ENCODE assay signal across 15 cellular contexts in the genomic region with DNA sequence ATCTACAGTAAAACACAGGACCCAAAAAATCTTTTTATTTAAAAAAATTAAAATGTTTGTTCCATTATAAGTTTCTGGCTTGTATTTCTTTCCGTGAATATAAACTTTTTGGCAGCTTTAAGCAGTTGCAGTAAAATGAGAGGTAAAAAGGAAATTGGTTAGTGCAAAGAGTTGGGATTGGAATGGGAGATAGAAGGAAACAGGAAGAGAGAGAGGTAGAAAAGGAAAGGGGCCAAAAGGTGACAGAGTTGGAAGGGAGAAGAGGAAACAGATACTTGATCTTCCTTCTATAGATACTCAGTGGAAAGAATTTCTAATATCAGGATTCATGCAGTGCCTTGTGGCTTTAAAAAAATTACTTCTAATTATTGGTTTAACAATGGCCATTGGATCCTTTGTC.
A peak's percentile ranks its signal among the peaks of the same experiment; 100 is the strongest.
DNase-seq lines count a peak whose midpoint lies in the region; ATAC-seq, FAIRE-seq and TF ChIP-seq lines count a peak whose summit lies in the region.
"Had no signal": no experiment of that assay in that cellular context is flagged by ENCODE, and none has a peak within 500 bp of the region (broad histone marks: within the 10 kb centered on the region; RNA-seq: fewer than 3 reads in every experiment).

No MANE protein-coding gene starts in this region.

- no peaks in the 10 kb centered on the region for H3K9me1 ChIP-seq in endothelial cell of umbilical vein (replicated peaks; ENCODE audit: control insufficient read depth, extremely low read depth, insufficient read depth, low read length)

- no peaks in the 10 kb centered on the region for H3K9me3 Mint-ChIP-seq in activated CD4-positive, alpha-beta T cell treated with anti-CD3 and anti-CD28 coated beads, Interleukin-2, amount 10 ng/mL, durations not matched to agents 24 days and 14 days
- H3K9me3 Mint-ChIP-seq: CD8-positive, alpha-beta T cell; IgD-negative memory B cell had no signal

- H3K27me3 Mint-ChIP-seq in activated CD4-positive, alpha-beta T cell treated with anti-CD3 and anti-CD28 coated beads, Interleukin-2, amount 10 ng/mL, durations not matched to agents 24 days and 14 days, result no peaks in the 10 kb centered on the region
- H3K27me3 Mint-ChIP-seq: IgD-negative memory B cell had no signal

- H3K79me2 ChIP-seq in HepG2 (ENCODE audit: insufficient read depth, low read length) (no peaks in the 10 kb centered on the region), endothelial cell of umbilical vein (ENCODE audit: control insufficient read depth, insufficient read depth, low read length) (no peaks in the 10 kb centered on the region)

- CTCF ChIA-PET in HepG2 (lab: Yijun Ruan, JAX; ENCODE audit: low intra/inter-chr PET ratio, low total read pairs) (no interaction called here), endothelial cell of umbilical vein (lab: Charles Lee) (interaction anchor here (1.2 to 2.0 kb wide), 4 partner anchors 10 to 267 kb away, joined by 3 to 7 read pairs (median 4); no protein-coding TSS in a partner anchor)

- no peaks in the 10 kb centered on the region for H3K27me3 ChIP-seq in HepG2 (ENCODE audit: control insufficient read depth in 1 of 2, insufficient read depth in 2 of 2, low read length in 2 of 2)
- H3K27me3 ChIP-seq in right lobe of liver, result no peaks in the 10 kb centered on the region
- no peaks in the 10 kb centered on the region for H3K27me3 ChIP-seq in endothelial cell of umbilical vein (ENCODE audit: control insufficient read depth in 2 of 2, insufficient read depth in 2 of 2, low read length in 2 of 2)

- H3K36me3 ChIP-seq in HepG2 (replicated peaks in 1 of 2; ENCODE audit: control insufficient read depth in 1 of 2, insufficient read depth in 2 of 2, low read length in 2 of 2) (peaks cover 12 to 57% of the 10 kb centered on the region in 2 experiments), right lobe of liver (peaks cover 0 to 38% (median 9%) of the 10 kb centered on the region in 4 donors), endothelial cell of umbilical vein (ENCODE audit: control insufficient read depth in 2 of 2, extremely low read depth in 1 of 2, insufficient read depth in 2 of 2, low read length in 2 of 2) (peaks cover 5 to 6% of the 10 kb centered on the region in 2 experiments)

- peaks cover 3% of the 10 kb centered on the region for H3K4me1 Mint-ChIP-seq in activated CD4-positive, alpha-beta T cell treated with anti-CD3 and anti-CD28 coated beads, Interleukin-2, amount 10 ng/mL, durations not matched to agents 24 days and 14 days
- H3K4me1 Mint-ChIP-seq: CD14-positive monocyte had no signal

- no peak for TF ChIP-seq CTCF in HepG2 (CRISPR knock-in tag; IDR thresholded peaks at IDR 0.05)
- no peak for TF ChIP-seq CTCF in right lobe of liver (IDR thresholded peaks at IDR 0.05)
- TF ChIP-seq CTCF in endothelial cell of umbilical vein (IDR thresholded peaks at IDR 0.05; ENCODE audit: extremely low read depth in 1 of 2, insufficient read depth in 1 of 2, low read depth in 1 of 2, low read length in 2 of 2), result no peak

- TF ChIP-seq POLR2A in HepG2 (IDR thresholded peaks at IDR 0.05; ENCODE audit: insufficient read depth in 1 of 2, low read depth in 2 of 2, low read length in 2 of 2) (no peak), right lobe of liver (IDR thresholded peaks at IDR 0.05) (no peak), endothelial cell of umbilical vein (IDR thresholded peaks at IDR 0.05; ENCODE audit: low read depth, low read length) (no peak)

- H2AFZ ChIP-seq in HepG2 (ENCODE audit: low read length) (no peak overlapping the region), endothelial cell of umbilical vein (ENCODE audit: low read depth, low read length) (no peak overlapping the region)

- H3K4me2 ChIP-seq in HepG2 (ENCODE audit: low read depth, low read length) (no peak overlapping the region), endothelial cell of umbilical vein (ENCODE audit: insufficient read depth, low read length) (no peak overlapping the region)

- dilution Hi-C loops in endothelial cell of umbilical vein (cut with MboI; ENCODE audit: extremely low pct_ligation_motif_present, low sequenced_read_pairs), result no loop called here

- peaks cover 28% of the 10 kb centered on the region for H3K36me3 Mint-ChIP-seq in activated CD4-positive, alpha-beta T cell treated with anti-CD3 and anti-CD28 coated beads, Interleukin-2, amount 10 ng/mL, durations not matched to agents 24 days and 14 days (ENCODE audit: low read depth)

- no peak overlapping the region for H3K4me3 Mint-ChIP-seq in activated CD4-positive, alpha-beta T cell treated with anti-CD3 and anti-CD28 coated beads, Interleukin-2, amount 10 ng/mL, durations not matched to agents 24 days and 14 days
- H3K4me3 Mint-ChIP-seq: CD14-positive monocyte; CD8-positive, alpha-beta T cell; IgD-negative memory B cell had no signal

- H3K27ac Mint-ChIP-seq in activated CD4-positive, alpha-beta T cell treated with anti-CD3 and anti-CD28 coated beads, Interleukin-2, amount 10 ng/mL, durations not matched to agents 24 days and 14 days, result peak overlapping the region; percentile 18
- H3K27ac Mint-ChIP-seq: CD8-positive, alpha-beta T cell; IgD-negative memory B cell had no signal

- intact Hi-C loops in activated CD4-positive, alpha-beta T cell treated with anti-CD3 and anti-CD28 coated beads, Interleukin-2, amount 10 ng/mL, durations not matched to agents 24 days and 14 days (cut with micrococcal nuclease), result no loop called here
- intact Hi-C loops in HepG2 (cut with micrococcal nuclease; ENCODE audit: unreplicated experiment), result no loop called here
- intact Hi-C loops in right lobe of liver (cut with DNase I), result no loop called here
- intact Hi-C loops in endothelial cell of umbilical vein (cut with micrococcal nuclease), result loop anchor here (10.0 kb wide), 1 partner anchor 268 kb away; no protein-coding TSS in a partner anchor

- no peak for TF ChIP-seq EP300 in HepG2 (IDR thresholded peaks at IDR 0.05; ENCODE audit: low read depth in 2 of 2, low read length in 2 of 2)
- TF ChIP-seq EP300 in HepG2 (CRISPR knock-in tag; IDR thresholded peaks at IDR 0.05; ENCODE audit: borderline replicate concordance), result no peak

- H3K27ac ChIP-seq in HepG2 (ENCODE audit: extremely low read length, insufficient read depth, low read length) (no peak overlapping the region), right lobe of liver (no peak overlapping the region), endothelial cell of umbilical vein (ENCODE audit: insufficient read depth, low read depth, low read length) (no peak overlapping the region)
- H3K27ac ChIP-seq: 22Rv1 had no signal

- BruUV-seq in HepG2 (replicated peaks; lab: Mats Ljungman, UMichigan), result no TSS peak
- BruUV-seq in endothelial cell of umbilical vein (replicated peaks; lab: Mats Ljungman, UMichigan), result no TSS peak

- in situ Hi-C loops in HepG2 (cut with HindIII; ENCODE audit: extremely low pct_ligation_motif_present, low pct_unique_long_range_greater_than_20kb), result no loop called here

- no peak for ATAC-seq in HepG2
- no peak for ATAC-seq in right lobe of liver
- no peak for ATAC-seq in HG03457 (IDR thresholded peaks at IDR 0.05; ENCODE audit: unreplicated experiment)
- ATAC-seq: CD8-positive, alpha-beta T cell had no signal

- H3K9me3 ChIP-seq in HepG2 (ENCODE audit: low read length) (no peaks in the 10 kb centered on the region), right lobe of liver (no peaks in the 10 kb centered on the region), endothelial cell of umbilical vein (replicated peaks; ENCODE audit: control insufficient read depth, insufficient read depth, low read length) (no peaks in the 10 kb centered on the region)

- H3K4me1 ChIP-seq in HepG2 (ENCODE audit: insufficient read depth, low read length) (peaks cover 3% of the 10 kb centered on the region), right lobe of liver (no peaks in the 10 kb centered on the region), endothelial cell of umbilical vein (ENCODE audit: control insufficient read depth, extremely low read depth, insufficient read depth, low read length) (no peaks in the 10 kb centered on the region)

- H4K20me1 ChIP-seq in HepG2 (ENCODE audit: insufficient read depth, low read length) (no peaks in the 10 kb centered on the region), endothelial cell of umbilical vein (replicated peaks; ENCODE audit: control insufficient read depth, extremely low read depth, insufficient read depth, low read length) (no peaks in the 10 kb centered on the region)

- WGBS in HepG2 (ENCODE audit: low lambda C conversion rate), result 95% methylated on average over 1 of the region's 1 CpG
- whole genome bisulfite sequencing in right lobe of liver (ENCODE audit: insufficient coverage, low coverage, low lambda C conversion rate, missing lambda C conversion rate), result 92% methylated on average over 1 of the region's 1 CpG

- no peak for DNase-seq in activated CD4-positive, alpha-beta T cell treated with anti-CD3 and anti-CD28 coated beads, Interleukin-2, amount 10 ng/mL, durations not matched to agents 24 days and 14 days
- DNase-seq in activated CD4-positive, alpha-beta T cell treated with anti-CD3 and anti-CD28 coated beads for 4 hours, result no peak
- DNase-seq in HepG2 (ENCODE audit: low spot score) (no peak), right lobe of liver (no peak), endothelial cell of umbilical vein (ENCODE audit: low read depth, low spot score) (peak; percentile 52)
- no peak for DNase-seq in stimulated activated CD4-positive, alpha-beta T cell treated with anti-CD3 and anti-CD28 coated beads, Interleukin-2, amount 100 ng/mL, for 24 hours
- DNase-seq: CD8-positive, alpha-beta T cell; COR-L47; DND-41; GDM1; HCEC 1CT had no signal

- H3K9ac ChIP-seq in HepG2 (ENCODE audit: insufficient read depth, low read depth, low read length) (no peak overlapping the region), endothelial cell of umbilical vein (replicated peaks; ENCODE audit: extremely low read depth, insufficient read depth, low read length) (no peak overlapping the region)

- POLR2A ChIA-PET in HepG2 (lab: Yijun Ruan, JAX) (no interaction called here), endothelial cell of umbilical vein (lab: Charles Lee) (no interaction called here)

- FAIRE-seq in HepG2 (lab: Jason Lieb, UNC) (no peak), endothelial cell of umbilical vein (lab: Jason Lieb, UNC) (no peak)

- TF ChIP-seq RAD21 in HepG2 (CRISPR knock-in tag; IDR thresholded peaks at IDR 0.05), result no peak

- H3K4me3 ChIP-seq in HepG2 (replicated peaks in 1 of 3; ENCODE audit: insufficient read depth in 1 of 3, low read depth in 2 of 3, low read length in 3 of 3) (no peak overlapping the region), right lobe of liver (no peak overlapping the region), endothelial cell of umbilical vein (replicated peaks in 1 of 3; ENCODE audit: insufficient read depth in 1 of 3, low read depth in 1 of 3, low read length in 3 of 3) (no peak overlapping the region)

TF ChIP-seq in HepG2, 621 proteins besides CTCF, POLR2A, EP300 and RAD21:
- TF ChIP-seq SRSF9 (IDR thresholded peaks at IDR 0.05; ENCODE audit: borderline replicate concordance, insufficient read depth, low read depth, low read length, poor library complexity, severe bottlenecking) (peak; percentile 29), NR2C2 (CRISPR knock-in tag; IDR thresholded peaks at IDR 0.05; ENCODE audit: borderline replicate concordance) (no peak)

TF ChIP-seq in endothelial cell of umbilical vein, 7 proteins besides CTCF, POLR2A, EP300 and RAD21 (continues in another document):
- TF ChIP-seq MYC (IDR thresholded peaks at IDR 0.05; ENCODE audit: low read depth, low read length) (no peak), EZH2 (IDR thresholded peaks at IDR 0.05; ENCODE audit: borderline replicate concordance, low read depth, low read length, severe bottlenecking) (no peak), FOS (IDR thresholded peaks at IDR 0.05; ENCODE audit: borderline replicate concordance, insufficient read depth, low read length) (no peak)
